Comparison of ENCODE assay signal across 14 cellular contexts in the genomic region with DNA sequence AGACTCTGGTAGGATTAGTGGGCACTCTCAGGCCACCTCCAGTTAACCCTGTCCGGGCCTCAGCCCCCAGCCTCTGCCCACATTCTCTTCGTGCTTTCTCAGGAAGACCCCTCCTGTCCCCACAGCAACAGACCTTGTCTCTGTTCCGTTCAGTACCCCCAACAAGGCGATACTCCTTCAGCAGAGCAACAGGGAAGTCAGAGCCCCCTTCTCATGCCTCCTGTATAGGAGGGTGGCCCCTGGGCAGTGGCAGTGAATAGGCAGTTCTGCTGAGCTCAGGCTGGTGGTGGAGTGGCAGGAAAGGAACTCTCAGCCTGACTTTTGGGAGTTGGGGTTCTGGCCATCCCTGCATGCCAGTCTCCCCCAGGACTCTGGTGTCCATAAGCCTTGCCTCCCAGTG. TPM values are rescaled to one million over a fixed set of nuclear protein-coding genes. Genes with fewer than 3 reads are reported as not detected.
DNase-seq lines count a peak whose midpoint lies in the region; ATAC-seq, FAIRE-seq and TF ChIP-seq lines count a peak whose summit lies in the region.
"Had no signal": no experiment of that assay in that cellular context is flagged by ENCODE, and none has a peak within 500 bp of the region (broad histone marks: within the 10 kb centered on the region; RNA-seq: fewer than 3 reads in every experiment).

No MANE protein-coding gene starts in this region.

- H3K4me2 ChIP-seq in BLaER1 treated with 17β-estradiol and CSF1 and Interleukin-3, amounts not matched to agents 10 nM and 100 nM = peak overlapping the region in 9 of 11 experiments; percentile 24 to 68 (median 50); a peak in 13 of 22 replicates
- H3K4me2 ChIP-seq: KMS-11 had no signal

- H3K4me3 ChIP-seq in BLaER1 treated with 17β-estradiol and CSF1 and Interleukin-3, amounts not matched to agents 10 nM and 100 nM = no peak overlapping the region
- H3K4me3 ChIP-seq in kidney (ENCODE audit: low read length in 2 of 2) (peak overlapping the region; percentile 73 to 84), skeletal muscle tissue (ENCODE audit: low read length in 3 of 3) (peak overlapping the region; percentile 24 to 76 (median 64))
- H3K4me3 ChIP-seq: GM12878 had no signal

- H4K20me1 ChIP-seq in BLaER1 treated with 17β-estradiol and CSF1 and Interleukin-3, amounts not matched to agents 10 nM and 100 nM = peaks cover 0 to 59% (median 11%) of the 10 kb centered on the region in 11 experiments; a peak in 12 of 22 replicates

- ATAC-seq in HG02973 (IDR thresholded peaks at IDR 0.05; ENCODE audit: unreplicated experiment) (no peak), GM21825 (IDR thresholded peaks at IDR 0.05; ENCODE audit: unreplicated experiment) (no peak)
- ATAC-seq: GM12878, WTC11 had no signal

- H3K27ac ChIP-seq in BLaER1 treated with 17β-estradiol and CSF1 and Interleukin-3, amounts not matched to agents 10 nM and 100 nM = no peak overlapping the region
- H3K27ac ChIP-seq in angular gyrus (ENCODE audit: low read depth, low read length) (peak overlapping the region; percentile 100), kidney (ENCODE audit: low read depth in 2 of 2, low read length in 2 of 2) (peak overlapping the region; percentile 91 to 94), skeletal muscle tissue (ENCODE audit: low read depth, low read length) (peak overlapping the region; percentile 69)
- H3K27ac ChIP-seq: KMS-11 had no signal

- no peak for TF ChIP-seq CTCF in kidney (IDR thresholded peaks at IDR 0.05; ENCODE audit: borderline replicate concordance, extremely low read depth, insufficient read depth)

- no peaks in the 10 kb centered on the region for H3K36me3 ChIP-seq in BLaER1 treated with 17β-estradiol and CSF1 and Interleukin-3, amounts not matched to agents 10 nM and 100 nM
- H3K36me3 ChIP-seq in kidney (ENCODE audit: control insufficient read depth in 1 of 2, insufficient read depth in 2 of 2, low read length in 2 of 2) = no peaks in the 10 kb centered on the region
- no peaks in the 10 kb centered on the region for H3K36me3 ChIP-seq in skeletal muscle tissue (ENCODE audit: control insufficient read depth in 3 of 3, insufficient read depth in 3 of 3, low read length in 3 of 3)

- no peaks in the 10 kb centered on the region for H3K9me3 ChIP-seq in BLaER1 treated with 17β-estradiol and CSF1 and Interleukin-3, amounts not matched to agents 10 nM and 100 nM (replicated peaks in 1 of 11)
- no peaks in the 10 kb centered on the region for H3K9me3 ChIP-seq in kidney (ENCODE audit: control insufficient read depth in 1 of 2, low read length in 2 of 2)
- no peaks in the 10 kb centered on the region for H3K9me3 ChIP-seq in skeletal muscle tissue (ENCODE audit: control insufficient read depth in 3 of 3, low read length in 3 of 3)

- DNase-seq in kidney (no peak), SW480 (ENCODE audit: low spot score) (no peak)
- DNase-seq in stimulated activated naive CD4-positive, alpha-beta T cell treated with Interleukin-2 at 50 U/mL for 16 hours (lab: John Stamatoyannopoulos, UW) = no peak
- DNase-seq: activated gamma-delta T cell treated with Interleukin-2 at 50 U/mL for 16 hours; effector CD8-positive, alpha-beta T cell had no signal

- peak overlapping the region in 5 of 11 experiments; percentile 5 to 41 (median 24); a peak in 5 of 22 replicates for H3K9ac ChIP-seq in BLaER1 treated with 17β-estradiol and CSF1 and Interleukin-3, amounts not matched to agents 10 nM and 100 nM
- H3K9ac ChIP-seq in kidney (ENCODE audit: low read length in 2 of 2) (peak overlapping the region; percentile 63 to 95), skeletal muscle tissue (ENCODE audit: low read depth in 1 of 3, low read length in 3 of 3) (peak overlapping the region; percentile 64 to 90 (median 70))
- H3K9ac ChIP-seq: KMS-11 had no signal

- no peak for FAIRE-seq in kidney (lab: Jason Lieb, UNC)
- FAIRE-seq: GM12878 had no signal

- intact Hi-C loops in kidney (cut with DNase I) = no loop called here

- H3K27me3 ChIP-seq in BLaER1 treated with 17β-estradiol and CSF1 and Interleukin-3, amounts not matched to agents 10 nM and 100 nM = peaks cover 45 to 63% (median 58%) of the 10 kb centered on the region in 11 experiments
- peaks cover 0 to 1% (median 0%) of the 10 kb centered on the region in 3 donors for H3K27me3 ChIP-seq in skeletal muscle tissue (ENCODE audit: control insufficient read depth in 3 of 3, insufficient read depth in 3 of 3, low read length in 3 of 3)

- H3K4me1 ChIP-seq in BLaER1 treated with 17β-estradiol and CSF1 and Interleukin-3, amounts not matched to agents 10 nM and 100 nM = peaks cover 0 to 54% (median 42%) of the 10 kb centered on the region in 10 experiments; a peak in 18 of 20 replicates
- H3K4me1 ChIP-seq in kidney (ENCODE audit: control insufficient read depth in 1 of 2, insufficient read depth in 1 of 2, low read depth in 1 of 2, low read length in 2 of 2) = peaks cover 45 to 60% of the 10 kb centered on the region in 2 donors
- H3K4me1 ChIP-seq in skeletal muscle tissue (ENCODE audit: control insufficient read depth in 3 of 3, insufficient read depth in 3 of 3, low read length in 3 of 3) = peaks cover 66 to 80% (median 69%) of the 10 kb centered on the region in 3 donors

RNA-seq across cellular contexts. Expression of a gene that starts 0.5 kb away (rescaled TPM):
- 96.1 TPM for total RNA-seq in kidney
- polyA plus RNA-seq in kidney (ENCODE audit: insufficient read depth, low read depth, low replicate concordance) = 99.9 TPM
- 19.8 TPM for total RNA-seq in skeletal muscle tissue

RNA-seq across cellular contexts. Expression of a gene that starts 9.4 kb away (rescaled TPM):
- total RNA-seq in kidney = 0.22 TPM
- 0.62 TPM for polyA plus RNA-seq in kidney (ENCODE audit: insufficient read depth, low read depth, low replicate concordance)
- 15.1 TPM for total RNA-seq in skeletal muscle tissue
- total RNA-seq: GM12878, renal cortical epithelial cell had no signal

RNA-seq across cellular contexts. Expression of a gene that starts 22.8 kb away (rescaled TPM):
- 78.1 TPM for total RNA-seq in kidney
- polyA plus RNA-seq in kidney (ENCODE audit: insufficient read depth, low read depth, low replicate concordance) = 54.1 TPM
- 44.9 TPM for total RNA-seq in skeletal muscle tissue

RNA-seq across cellular contexts. Expression of a gene that starts 29.7 kb away (rescaled TPM):
- 2.0 TPM for total RNA-seq in kidney
- 3.2 TPM for polyA plus RNA-seq in kidney (ENCODE audit: insufficient read depth, low read depth, low replicate concordance)
- total RNA-seq in skeletal muscle tissue = 3.7 TPM

RNA-seq across cellular contexts. Expression of a gene that starts 29.7 kb away (rescaled TPM):
- total RNA-seq in kidney (10.7 TPM), skeletal muscle tissue (1.6 TPM)
- polyA plus RNA-seq in kidney (ENCODE audit: insufficient read depth, low read depth, low replicate concordance) = 8.7 TPM

Comparison
In these comparisons a context has a peak if more than half of its experiments do, and no peak if none do; other contexts are left out.
1. H3K27ac ChIP-seq: peak in angular gyrus (single experiment), kidney (2 of 2) and skeletal muscle tissue (single experiment); none in BLaER1 treated with 17β-estradiol and CSF1 and Interleukin-3, amounts not matched to agents 10 nM and 100 nM (0 of 11).
2. H3K4me3 ChIP-seq: peak in kidney (2 of 2) and skeletal muscle tissue (3 of 3); none in BLaER1 treated with 17β-estradiol and CSF1 and Interleukin-3, amounts not matched to agents 10 nM and 100 nM (0 of 10).
3. RNA of a gene that starts 9.4 kb away (total RNA-seq): 15.1 TPM in skeletal muscle tissue (single experiment); 0.22 TPM in kidney (single experiment); every median in the first group is over 10 times any median in the second.